ENCODE assay signal across 40 cellular contexts in the genomic region with DNA sequence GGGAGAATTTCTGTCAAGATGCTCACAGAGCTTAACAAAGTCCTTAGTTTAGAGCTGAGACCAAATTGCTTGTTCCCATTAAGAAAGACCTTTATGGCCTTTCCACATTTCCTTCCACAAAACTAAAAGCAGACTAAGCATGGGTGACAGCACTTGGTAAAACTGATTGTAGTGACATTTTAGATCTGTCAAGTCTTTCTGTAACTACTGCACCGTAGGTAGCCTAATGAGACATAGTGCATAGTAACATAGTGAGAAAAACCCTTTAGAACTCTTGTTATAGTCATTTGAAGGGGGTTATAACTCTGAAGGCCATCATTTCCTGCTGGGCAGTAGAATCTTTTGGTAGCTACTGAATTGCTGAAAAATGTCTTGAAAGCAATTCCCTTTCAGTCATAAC.
"Had no signal": no experiment of that assay in that cellular context is flagged by ENCODE, and none has a peak within 500 bp of the region (broad histone marks: within the 10 kb centered on the region; RNA-seq: fewer than 3 reads in every experiment).

No MANE protein-coding gene starts in this region.

- H3K9me3 Mint-ChIP-seq: activated naive CD8-positive, alpha-beta T cell treated with anti-CD3 and anti-CD28 coated beads, Interleukin-2, amount 10 ng/mL, durations not matched to agents 7 days and 5 days; brain had no signal

- H3K4me1 ChIP-seq: adrenal gland, ascending aorta, body of pancreas, breast epithelium had no signal

- H3K4me3 ChIP-seq: adrenal gland, ascending aorta, body of pancreas, breast epithelium, cardiac muscle cell had no signal

- H3K27ac Mint-ChIP-seq: activated naive CD4-positive, alpha-beta T cell treated with anti-CD3 and anti-CD28 coated beads, Interleukin-2, amount 10 ng/mL, durations not matched to agents 7 days and 5 days; activated naive CD4-positive, alpha-beta T cell treated with anti-CD3 and anti-CD28 coated beads, Interleukin-2, amount 50 U/mL, for 24 hours; activated naive CD4-positive, alpha-beta T cell treated with anti-CD3 and anti-CD28 coated beads, Interleukin-2, amount 50 U/mL, for 72 hours; activated naive CD8-positive, alpha-beta T cell; activated naive CD8-positive, alpha-beta T cell treated with anti-CD3 and anti-CD28 coated beads for 36 hours; activated naive CD8-positive, alpha-beta T cell treated with anti-CD3 and anti-CD28 coated beads, Interleukin-2, amount 10 ng/mL, durations not matched to agents 7 days and 5 days; activated naive CD8-positive, alpha-beta T cell treated with anti-CD3 and anti-CD28 coated beads, Interleukin-2, amount 50 U/mL, for 24 hours; activated T-cell treated with anti-CD3 and anti-CD28 coated beads, Interleukin-2, amount 50 U/mL, for 24 hours; activated T-cell treated with anti-CD3 and anti-CD28 coated beads, Interleukin-2, amount 50 U/mL, for 72 hours; activated T-helper 1 cell treated with anti-CD3 and anti-CD28 coated beads, Interleukin-12 subunit alpha, Interleukin-12 subunit beta, Interleukin-2, Interleukin-4 antibody, amounts not matched to agents 30 ng/mL and 10 ng/mL and 1 ng/mL, durations not matched to agents 14 hours and 24 hours and 36 hours; activated T-helper 17 cell treated with anti-CD3 and anti-CD28 coated beads, Interleukin-2, amount 50 U/mL, for 72 hours; activated T-helper 2 cell treated with anti-CD3 and anti-CD28 coated beads, Interferon-gamma antibody, Interleukin-2, Interleukin-4, amounts not matched to agents 10 μg/mL and 5 μg/mL and 100 μg/mL, durations not matched to agents 14 hours and 24 hours and 36 hours; brain had no signal

- DNase-seq: activated effector memory CD4-positive, alpha-beta T cell treated with anti-CD3 and anti-CD28 coated beads, Interleukin-2, amount 50 U/mL, for 16 hours; activated effector memory CD4-positive, alpha-beta T cell treated with Interleukin-2 at 50 U/mL for 16 hours; activated gamma-delta T cell; activated gamma-delta T cell treated with Interleukin-2 at 50 U/mL for 16 hours; activated naive CD4-positive, alpha-beta T cell; activated naive CD4-positive, alpha-beta T cell treated with anti-CD3 and anti-CD28 coated beads, Interleukin-2, amount 10 ng/mL, durations not matched to agents 7 days and 5 days; activated naive CD4-positive, alpha-beta T cell treated with anti-CD3 and anti-CD28 coated beads, Interleukin-2, amount 50 U/mL, for 16 hours; activated naive CD4-positive, alpha-beta T cell treated with Interleukin-2 at 50 U/mL for 16 hours; activated naive CD8-positive, alpha-beta T cell treated with anti-CD3 and anti-CD28 coated beads for 36 hours; activated naive CD8-positive, alpha-beta T cell treated with anti-CD3 and anti-CD28 coated beads, Interleukin-2, amount 10 ng/mL, durations not matched to agents 7 days and 5 days; activated naive CD8-positive, alpha-beta T cell treated with anti-CD3 and anti-CD28 coated beads, Interleukin-2, amount 50 U/mL, for 24 hours; activated T-cell treated with anti-CD3 and anti-CD28 coated beads for 4 hours; activated T-cell treated with anti-CD3 and anti-CD28 coated beads, Interleukin-2, amount 50 U/mL, for 1 hour; activated T-cell treated with anti-CD3 and anti-CD28 coated beads, Interleukin-2, amount 50 U/mL, for 24 hours; activated T-cell treated with anti-CD3 and anti-CD28 coated beads, Interleukin-2, amount 50 U/mL, for 4 hours; activated T-cell treated with anti-CD3 and anti-CD28 coated beads, Interleukin-2, amount 50 U/mL, for 48 hours; activated T-cell treated with anti-CD3 and anti-CD28 coated beads, Interleukin-2, amount 50 U/mL, for 72 hours; adrenal gland; amniotic stem cell; amygdala; anterior cingulate cortex; aorta; body of pancreas; brain microvascular endothelial cell; caudate nucleus; central memory CD4-positive, alpha-beta T cell; cerebellar nuclear complex had no signal

- H3K27me3 Mint-ChIP-seq: activated naive CD4-positive, alpha-beta T cell treated with anti-CD3 and anti-CD28 coated beads, Interleukin-2, amount 10 ng/mL, durations not matched to agents 7 days and 5 days; activated naive CD4-positive, alpha-beta T cell treated with anti-CD3 and anti-CD28 coated beads, Interleukin-2, amount 50 U/mL, for 24 hours; activated naive CD8-positive, alpha-beta T cell; activated naive CD8-positive, alpha-beta T cell treated with anti-CD3 and anti-CD28 coated beads for 36 hours; activated naive CD8-positive, alpha-beta T cell treated with anti-CD3 and anti-CD28 coated beads, Interleukin-2, amount 10 ng/mL, durations not matched to agents 7 days and 5 days; activated naive CD8-positive, alpha-beta T cell treated with anti-CD3 and anti-CD28 coated beads, Interleukin-2, amount 50 U/mL, for 24 hours; activated T-cell treated with anti-CD3 and anti-CD28 coated beads, Interleukin-2, amount 50 U/mL, for 24 hours; activated T-helper 17 cell treated with anti-CD3 and anti-CD28 coated beads, Interleukin-2, amount 50 U/mL, for 72 hours; brain; central memory CD8-positive, alpha-beta T cell had no signal

- H3K27me3 ChIP-seq: adrenal gland, ascending aorta, body of pancreas, brain microvascular endothelial cell, breast epithelium, cardiac muscle cell had no signal

- H3K4me1 Mint-ChIP-seq: activated naive CD4-positive, alpha-beta T cell treated with anti-CD3 and anti-CD28 coated beads, Interleukin-2, amount 10 ng/mL, durations not matched to agents 7 days and 5 days; activated naive CD4-positive, alpha-beta T cell treated with anti-CD3 and anti-CD28 coated beads, Interleukin-2, amount 50 U/mL, for 24 hours; activated naive CD8-positive, alpha-beta T cell treated with anti-CD3 and anti-CD28 coated beads for 36 hours; activated naive CD8-positive, alpha-beta T cell treated with anti-CD3 and anti-CD28 coated beads, Interleukin-2, amount 10 ng/mL, durations not matched to agents 7 days and 5 days; activated naive CD8-positive, alpha-beta T cell treated with anti-CD3 and anti-CD28 coated beads, Interleukin-2, amount 50 U/mL, for 24 hours; activated T-helper 17 cell treated with anti-CD3 and anti-CD28 coated beads, Interleukin-2, amount 50 U/mL, for 72 hours; brain; central memory CD8-positive, alpha-beta T cell had no signal

- ATAC-seq: activated naive CD4-positive, alpha-beta T cell treated with anti-CD3 and anti-CD28 coated beads, Interleukin-2, amount 50 U/mL, for 72 hours; activated naive CD8-positive, alpha-beta T cell treated with anti-CD3 and anti-CD28 coated beads, Interleukin-2, amount 50 U/mL, for 24 hours; activated T-cell treated with anti-CD3 and anti-CD28 coated beads, Interleukin-2, amount 50 U/mL, for 4 hours; activated T-cell treated with anti-CD3 and anti-CD28 coated beads, Interleukin-2, amount 50 U/mL, for 72 hours; activated T-helper 17 cell treated with anti-CD3 and anti-CD28 coated beads, Interleukin-2, amount 50 U/mL, for 72 hours; body of pancreas had no signal

- H3K36me3 ChIP-seq: adrenal gland, ascending aorta, brain microvascular endothelial cell, breast epithelium, cardiac muscle cell had no signal

- H3K4me3 Mint-ChIP-seq: activated naive CD4-positive, alpha-beta T cell treated with anti-CD3 and anti-CD28 coated beads, Interleukin-2, amount 10 ng/mL, durations not matched to agents 7 days and 5 days; activated naive CD4-positive, alpha-beta T cell treated with anti-CD3 and anti-CD28 coated beads, Interleukin-2, amount 50 U/mL, for 24 hours; activated naive CD8-positive, alpha-beta T cell; activated naive CD8-positive, alpha-beta T cell treated with anti-CD3 and anti-CD28 coated beads for 36 hours; activated naive CD8-positive, alpha-beta T cell treated with anti-CD3 and anti-CD28 coated beads, Interleukin-2, amount 10 ng/mL, durations not matched to agents 7 days and 5 days; activated naive CD8-positive, alpha-beta T cell treated with anti-CD3 and anti-CD28 coated beads, Interleukin-2, amount 50 U/mL, for 24 hours; activated T-cell treated with anti-CD3 and anti-CD28 coated beads, Interleukin-2, amount 50 U/mL, for 24 hours; activated T-cell treated with anti-CD3 and anti-CD28 coated beads, Interleukin-2, amount 50 U/mL, for 4 hours; activated T-cell treated with anti-CD3 and anti-CD28 coated beads, Interleukin-2, amount 50 U/mL, for 72 hours; activated T-helper 1 cell treated with anti-CD3 and anti-CD28 coated beads, Interleukin-12 subunit alpha, Interleukin-12 subunit beta, Interleukin-2, Interleukin-4 antibody, amounts not matched to agents 30 ng/mL and 10 ng/mL and 1 ng/mL, durations not matched to agents 14 hours and 24 hours and 36 hours; activated T-helper 17 cell treated with anti-CD3 and anti-CD28 coated beads, Interleukin-2, amount 50 U/mL, for 72 hours; brain; central memory CD8-positive, alpha-beta T cell had no signal

- FAIRE-seq: astrocyte, bronchial epithelial cell had no signal

- H3K9me3 ChIP-seq: adrenal gland, ascending aorta, body of pancreas, breast epithelium had no signal

- H3K27ac ChIP-seq: adrenal gland, ascending aorta, body of pancreas, brain microvascular endothelial cell, breast epithelium, cardiac muscle cell had no signal

- H3K36me3 Mint-ChIP-seq: activated naive CD4-positive, alpha-beta T cell treated with anti-CD3 and anti-CD28 coated beads, Interleukin-2, amount 10 ng/mL, durations not matched to agents 7 days and 5 days; activated naive CD4-positive, alpha-beta T cell treated with anti-CD3 and anti-CD28 coated beads, Interleukin-2, amount 50 U/mL, for 24 hours; activated naive CD4-positive, alpha-beta T cell treated with anti-CD3 and anti-CD28 coated beads, Interleukin-2, amount 50 U/mL, for 72 hours; activated naive CD8-positive, alpha-beta T cell; activated naive CD8-positive, alpha-beta T cell treated with anti-CD3 and anti-CD28 coated beads for 36 hours; activated naive CD8-positive, alpha-beta T cell treated with anti-CD3 and anti-CD28 coated beads, Interleukin-2, amount 10 ng/mL, durations not matched to agents 7 days and 5 days; brain had no signal
